23 cellular contexts compared by ENCODE assay signal in the genomic region with DNA sequence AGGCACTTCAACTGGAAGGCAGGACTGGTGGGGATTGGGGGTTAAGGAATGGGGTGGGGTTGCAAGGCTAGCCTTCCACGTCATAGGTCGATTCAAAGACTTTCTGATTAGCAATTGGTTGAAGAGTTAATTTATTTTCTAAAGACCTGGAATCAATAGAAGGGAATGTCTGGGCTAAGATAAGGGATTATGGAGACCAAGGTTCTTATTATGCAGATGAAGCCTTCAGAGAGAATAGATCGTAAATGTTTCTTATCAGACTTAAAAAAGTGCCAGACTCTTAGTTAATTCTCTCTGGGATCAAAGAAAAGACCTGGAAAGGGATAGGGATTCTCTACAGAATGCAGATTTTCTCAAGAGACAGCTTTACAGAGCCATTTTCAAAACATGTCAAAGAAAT.
"Had no signal": no experiment of that assay in that cellular context is flagged by ENCODE, and none has a peak within 500 bp of the region (broad histone marks: within the 10 kb centered on the region; RNA-seq: fewer than 3 reads in every experiment).

No MANE protein-coding gene starts in this region.

- H3K9me3 ChIP-seq: esophagus squamous epithelium, gastrocnemius medialis, gastroesophageal sphincter had no signal

- DNase-seq: colonic mucosa; cortex of kidney; dermis blood vessel endothelial cell; dorsolateral prefrontal cortex; effector CD4-positive, alpha-beta T cell; effector CD8-positive, alpha-beta T cell; effector memory CD4-positive, alpha-beta T cell; effector memory CD8-positive, alpha-beta T cell; erythroblast; esophagus squamous epithelium; foreskin fibroblast; foreskin keratinocyte; foreskin melanocyte; gastrocnemius medialis; glutamatergic neuron; head of caudate nucleus; heart left ventricle; heart right ventricle had no signal

- H3K27me3 ChIP-seq: colonic mucosa, dorsolateral prefrontal cortex, esophagus muscularis mucosa, esophagus squamous epithelium, foreskin keratinocyte, gastrocnemius medialis, gastroesophageal sphincter, heart left ventricle, heart right ventricle had no signal

- H3K27me3 Mint-ChIP-seq: dendritic cell treated with granulocyte-macrophage colony-stimulating factor and Interleukin-4, amounts not matched to agents 40 ng/mL and 50 ng/mL, for 4 days; effector memory CD8-positive, alpha-beta T cell had no signal

- H3K4me3 Mint-ChIP-seq: dendritic cell treated with granulocyte-macrophage colony-stimulating factor and Interleukin-4, amounts not matched to agents 40 ng/mL and 50 ng/mL, for 4 days; effector memory CD8-positive, alpha-beta T cell had no signal

- H3K4me3 ChIP-seq: colonic mucosa, coronary artery, dorsolateral prefrontal cortex, esophagus muscularis mucosa, esophagus squamous epithelium, gastrocnemius medialis, gastroesophageal sphincter, heart left ventricle, heart right ventricle had no signal

- H3K27ac ChIP-seq: colonic mucosa, coronary artery, dorsolateral prefrontal cortex, epithelial cell of prostate, esophagus muscularis mucosa, esophagus squamous epithelium, foreskin keratinocyte, gastrocnemius medialis, gastroesophageal sphincter, heart left ventricle, heart right ventricle had no signal

- H3K27ac Mint-ChIP-seq: dendritic cell treated with granulocyte-macrophage colony-stimulating factor and Interleukin-4, amounts not matched to agents 40 ng/mL and 50 ng/mL, for 4 days; effector memory CD8-positive, alpha-beta T cell had no signal

- H3K36me3 ChIP-seq: colonic mucosa, esophagus muscularis mucosa, esophagus squamous epithelium, gastrocnemius medialis, gastroesophageal sphincter, heart left ventricle, heart right ventricle had no signal

- H3K4me1 ChIP-seq: colonic mucosa, esophagus muscularis mucosa, esophagus squamous epithelium, foreskin keratinocyte, gastrocnemius medialis, gastroesophageal sphincter, heart left ventricle, heart right ventricle had no signal
